In genomic region chrX:36401774-36402173, GRCh38 we compare ENCODE assay signal across 36 cellular contexts.
"Had no signal": no experiment of that assay in that cellular context is flagged by ENCODE, and none has a peak within 500 bp of the region (broad histone marks: within the 10 kb centered on the region; RNA-seq: fewer than 3 reads in every experiment).

No MANE protein-coding gene starts in this region.

- H3K9me3 ChIP-seq: MG63 had no signal

- H3K4me3 ChIP-seq: MG63 had no signal

- DNase-seq: Kasumi-1, MG63, MM.1S, MV-4-11, NCI-H1048, NCI-H1092, NCI-H1092 treated with DMSO at 0.1 percent for 48 hours, NCI-H1105, NCI-H1105 treated with DMSO at 0.1 percent for 48 hours, NCI-H1417, NCI-H1417 treated with DMSO at 0.1 percent for 48 hours, NCI-H1436, NCI-H1436 treated with DMSO at 0.1 percent for 48 hours, NCI-H146, NCI-H1694, NCI-H1694 treated with DMSO at 0.1 percent for 48 hours, NCI-H187, NCI-H187 treated with DMSO at 0.1 percent for 48 hours, NCI-H1930, NCI-H2029, NCI-H2029 treated with DMSO at 0.1 percent for 48 hours, NCI-H2081, NCI-H2081 treated with DMSO at 0.1 percent for 48 hours, NCI-H2107, NCI-H2171, NCI-H2171 treated with DMSO at 0.1 percent for 48 hours, NCI-H2227 treated with DMSO at 0.1 percent for 48 hours, NCI-H226, NCI-H345, NCI-H446, NCI-H446 treated with DMSO at 0.1 percent for 48 hours, NCI-H510A, NCI-H510A treated with DMSO at 0.1 percent for 48 hours, NCI-H524, NCI-H524 treated with DMSO at 0.1 percent for 48 hours, NCI-H526 had no signal

- H3K36me3 ChIP-seq: MG63 had no signal
